1 cellular context compared by ENCODE assay signal in the genomic region with DNA sequence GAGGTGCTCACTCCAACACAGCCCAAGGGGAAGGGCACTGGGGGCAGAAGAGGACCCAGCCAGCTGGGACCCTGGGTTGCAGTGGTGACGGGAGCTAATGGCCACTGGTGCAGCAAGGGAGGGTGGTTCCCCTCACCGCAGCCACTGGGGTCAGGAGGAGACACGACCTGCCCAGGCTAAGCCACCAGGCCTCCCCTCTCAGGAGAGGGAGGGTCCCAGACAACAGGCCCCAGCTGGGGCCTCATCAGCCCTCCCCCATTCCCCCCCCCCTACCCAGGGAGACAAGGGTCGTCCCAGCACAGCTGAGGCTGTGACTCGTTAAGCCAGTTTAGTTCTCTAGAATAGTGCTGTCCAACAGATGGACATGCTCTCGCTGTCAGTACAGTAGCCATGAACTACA.
TF ChIP-seq lines count a peak whose summit lies in the region.

No MANE protein-coding gene starts in this region.

TF ChIP-seq in HepG2, 621 proteins besides CTCF, POLR2A, EP300 and RAD21:
- TF ChIP-seq ZNF768 (CRISPR knock-in tag; IDR thresholded peaks at IDR 0.05): peak; percentile 22; the same call in 1 of the 2 replicates
- peak; percentile 64 for TF ChIP-seq RBM22 (optimal IDR thresholded peaks at IDR 0.05; ENCODE audit: low read length)
- peak; percentile 54 for TF ChIP-seq AGO2 (optimal IDR thresholded peaks at IDR 0.05; ENCODE audit: low read depth, low read length)
- TF ChIP-seq SKI (IDR thresholded peaks at IDR 0.05; ENCODE audit: partially characterized antibody): no peak
- TF ChIP-seq, protein P1, sequence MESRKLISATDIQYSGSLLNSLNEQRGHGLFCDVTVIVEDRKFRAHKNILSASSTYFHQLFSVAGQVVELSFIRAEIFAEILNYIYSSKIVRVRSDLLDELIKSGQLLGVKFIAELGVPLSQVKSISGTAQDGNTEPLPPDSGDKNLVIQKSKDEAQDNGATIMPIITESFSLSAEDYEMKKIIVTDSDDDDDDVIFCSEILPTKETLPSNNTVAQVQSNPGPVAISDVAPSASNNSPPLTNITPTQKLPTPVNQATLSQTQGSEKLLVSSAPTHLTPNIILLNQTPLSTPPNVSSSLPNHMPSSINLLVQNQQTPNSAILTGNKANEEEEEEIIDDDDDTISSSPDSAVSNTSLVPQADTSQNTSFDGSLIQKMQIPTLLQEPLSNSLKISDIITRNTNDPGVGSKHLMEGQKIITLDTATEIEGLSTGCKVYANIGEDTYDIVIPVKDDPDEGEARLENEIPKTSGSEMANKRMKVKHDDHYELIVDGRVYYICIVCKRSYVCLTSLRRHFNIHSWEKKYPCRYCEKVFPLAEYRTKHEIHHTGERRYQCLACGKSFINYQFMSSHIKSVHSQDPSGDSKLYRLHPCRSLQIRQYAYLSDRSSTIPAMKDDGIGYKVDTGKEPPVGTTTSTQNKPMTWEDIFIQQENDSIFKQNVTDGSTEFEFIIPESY (CRISPR knock-in tag; IDR thresholded peaks at IDR 0.05): peak; percentile 31; the same call in 1 of the 2 replicates
TF ChIP-seq in HepG2: peak in this region for 4.
